13 cellular contexts compared by ENCODE assay signal in genomic region chr5:168836603-168837245, GRCh38.
DNase-seq lines count a peak whose midpoint lies in the region; ATAC-seq and TF ChIP-seq lines count a peak whose summit lies in the region.
"Had no signal": no experiment of that assay in that cellular context is flagged by ENCODE, and none has a peak within 500 bp of the region (broad histone marks: within the 10 kb centered on the region; RNA-seq: fewer than 3 reads in every experiment).

No MANE protein-coding gene starts in this region.

- CTCF ChIA-PET in activated naive CD4-positive, alpha-beta T cell treated with anti-CD3 and anti-CD28 coated beads for 36 hours (lab: Charles Lee): interaction anchor here (1.0 to 1.5 kb wide), 3 partner anchors 10 to 43 kb away, joined by 3 read pairs; no protein-coding TSS in a partner anchor

- no peak overlapping the region for H3K4me3 ChIP-seq in mucosa of descending colon

- no peak for ATAC-seq in mucosa of descending colon
- ATAC-seq: PC-3 had no signal

- intact Hi-C loops in activated naive CD4-positive, alpha-beta T cell treated with anti-CD3 and anti-CD28 coated beads for 36 hours (cut with micrococcal nuclease): loop anchor here (1.0 to 10.0 kb wide), 11 partner anchors 14 to 1736 kb away; partner anchors contain the start of gene PANK3
- intact Hi-C loops in activated T-helper 1 cell treated with anti-CD3 and anti-CD28 coated beads, Interleukin-12 subunit alpha, Interleukin-12 subunit beta, Interleukin-2, Interleukin-4 antibody, amounts not matched to agents 30 ng/mL and 10 ng/mL and 1 ng/mL, durations not matched to agents 14 hours and 24 hours and 36 hours (cut with micrococcal nuclease): loop anchor here (1.0 to 5.0 kb wide), 7 partner anchors 15 to 1496 kb away; partner anchors contain the start of gene SPDL1
- intact Hi-C loops in mucosa of descending colon (cut with DNase I, micrococcal nuclease): no loop called here

- no peak for TF ChIP-seq CTCF in mucosa of descending colon (IDR thresholded peaks at IDR 0.05)

- no peaks in the 10 kb centered on the region for H3K36me3 ChIP-seq in mucosa of descending colon (ENCODE audit: low read depth)

- H3K4me1 Mint-ChIP-seq in activated naive CD4-positive, alpha-beta T cell treated with anti-CD3 and anti-CD28 coated beads for 36 hours (ENCODE audit: low read depth): peaks cover 31% of the 10 kb centered on the region
- peaks cover 34% of the 10 kb centered on the region for H3K4me1 Mint-ChIP-seq in T-helper 2 cell treated with Interferon-gamma antibody and Interleukin-4, amounts not matched to agents 5 μg/mL and 100 μg/mL, for 36 hours (ENCODE audit: low read depth)
- H3K4me1 Mint-ChIP-seq in activated T-helper 1 cell treated with anti-CD3 and anti-CD28 coated beads, Interleukin-12 subunit alpha, Interleukin-12 subunit beta, Interleukin-2, Interleukin-4 antibody, amounts not matched to agents 30 ng/mL and 10 ng/mL and 1 ng/mL, durations not matched to agents 14 hours and 24 hours and 36 hours (ENCODE audit: low read depth): peaks cover 15% of the 10 kb centered on the region
- H3K4me1 Mint-ChIP-seq: B cell had no signal

- peak overlapping the region; percentile 46 for H3K4me3 Mint-ChIP-seq in activated naive CD4-positive, alpha-beta T cell treated with anti-CD3 and anti-CD28 coated beads for 36 hours
- peak overlapping the region; percentile 75 for H3K4me3 Mint-ChIP-seq in T-helper 2 cell treated with Interferon-gamma antibody and Interleukin-4, amounts not matched to agents 5 μg/mL and 100 μg/mL, for 36 hours
- H3K4me3 Mint-ChIP-seq in activated T-helper 1 cell treated with anti-CD3 and anti-CD28 coated beads, Interleukin-12 subunit alpha, Interleukin-12 subunit beta, Interleukin-2, Interleukin-4 antibody, amounts not matched to agents 30 ng/mL and 10 ng/mL and 1 ng/mL, durations not matched to agents 14 hours and 24 hours and 36 hours: peak overlapping the region; percentile 28
- H3K4me3 Mint-ChIP-seq: B cell; CD4-positive, alpha-beta T cell had no signal

- H3K27ac Mint-ChIP-seq in activated naive CD4-positive, alpha-beta T cell treated with anti-CD3 and anti-CD28 coated beads for 36 hours: peak overlapping the region; percentile 73
- peak overlapping the region; percentile 55 for H3K27ac Mint-ChIP-seq in T-helper 2 cell treated with Interferon-gamma antibody and Interleukin-4, amounts not matched to agents 5 μg/mL and 100 μg/mL, for 36 hours
- peak overlapping the region; percentile 23 for H3K27ac Mint-ChIP-seq in activated T-helper 1 cell treated with anti-CD3 and anti-CD28 coated beads, Interleukin-12 subunit alpha, Interleukin-12 subunit beta, Interleukin-2, Interleukin-4 antibody, amounts not matched to agents 30 ng/mL and 10 ng/mL and 1 ng/mL, durations not matched to agents 14 hours and 24 hours and 36 hours
- H3K27ac Mint-ChIP-seq: B cell; CD4-positive, alpha-beta T cell had no signal

- H3K9me3 Mint-ChIP-seq in activated naive CD4-positive, alpha-beta T cell treated with anti-CD3 and anti-CD28 coated beads for 36 hours: no peaks in the 10 kb centered on the region
- no peaks in the 10 kb centered on the region for H3K9me3 Mint-ChIP-seq in T-helper 2 cell treated with Interferon-gamma antibody and Interleukin-4, amounts not matched to agents 5 μg/mL and 100 μg/mL, for 36 hours
- no peaks in the 10 kb centered on the region for H3K9me3 Mint-ChIP-seq in activated T-helper 1 cell treated with anti-CD3 and anti-CD28 coated beads, Interleukin-12 subunit alpha, Interleukin-12 subunit beta, Interleukin-2, Interleukin-4 antibody, amounts not matched to agents 30 ng/mL and 10 ng/mL and 1 ng/mL, durations not matched to agents 14 hours and 24 hours and 36 hours
- H3K9me3 Mint-ChIP-seq: CD4-positive, alpha-beta T cell had no signal

- peaks cover 19% of the 10 kb centered on the region for H3K27me3 Mint-ChIP-seq in activated naive CD4-positive, alpha-beta T cell treated with anti-CD3 and anti-CD28 coated beads for 36 hours (ENCODE audit: low read depth)
- H3K27me3 Mint-ChIP-seq in T-helper 2 cell treated with Interferon-gamma antibody and Interleukin-4, amounts not matched to agents 5 μg/mL and 100 μg/mL, for 36 hours (ENCODE audit: low read depth): no peaks in the 10 kb centered on the region
- peaks cover 7% of the 10 kb centered on the region for H3K27me3 Mint-ChIP-seq in activated T-helper 1 cell treated with anti-CD3 and anti-CD28 coated beads, Interleukin-12 subunit alpha, Interleukin-12 subunit beta, Interleukin-2, Interleukin-4 antibody, amounts not matched to agents 30 ng/mL and 10 ng/mL and 1 ng/mL, durations not matched to agents 14 hours and 24 hours and 36 hours (ENCODE audit: insufficient read depth)
- H3K27me3 Mint-ChIP-seq: B cell; CD4-positive, alpha-beta T cell had no signal

- DNase-seq in activated naive CD4-positive, alpha-beta T cell treated with anti-CD3 and anti-CD28 coated beads for 36 hours: peak; percentile 53
- DNase-seq in activated naive CD4-positive, alpha-beta T cell (lab: John Stamatoyannopoulos, UW): no peak
- peak; percentile 57 for DNase-seq in T-helper 2 cell treated with Interferon-gamma antibody and Interleukin-4, amounts not matched to agents 5 μg/mL and 100 μg/mL, for 36 hours (ENCODE audit: low spot score)
- no peak for DNase-seq in activated T-helper 1 cell treated with anti-CD3 and anti-CD28 coated beads, Interleukin-12 subunit alpha, Interleukin-12 subunit beta, Interleukin-2, Interleukin-4 antibody, amounts not matched to agents 30 ng/mL and 10 ng/mL and 1 ng/mL, durations not matched to agents 14 hours and 24 hours and 36 hours (ENCODE audit: low spot score)
- DNase-seq in kidney glomerular epithelial cell (lab: John Stamatoyannopoulos, UW) (peak; percentile 3), mucosa of descending colon (no peak), NCI-H510A treated with DMSO at 0.1 percent for 48 hours (lab: John Stamatoyannopoulos, UW) (no peak)
- DNase-seq: CD4-positive, alpha-beta T cell; NCI-H1436 treated with DMSO at 0.1 percent for 48 hours; NCI-H2081; NCI-H774; PC-3 had no signal

- no peaks in the 10 kb centered on the region for H3K4me1 ChIP-seq in mucosa of descending colon (ENCODE audit: low read depth)

- H3K36me3 Mint-ChIP-seq in activated naive CD4-positive, alpha-beta T cell treated with anti-CD3 and anti-CD28 coated beads for 36 hours (ENCODE audit: low read depth): no peaks in the 10 kb centered on the region
- H3K36me3 Mint-ChIP-seq in T-helper 2 cell treated with Interferon-gamma antibody and Interleukin-4, amounts not matched to agents 5 μg/mL and 100 μg/mL, for 36 hours (ENCODE audit: low read depth): no peaks in the 10 kb centered on the region
- H3K36me3 Mint-ChIP-seq in activated T-helper 1 cell treated with anti-CD3 and anti-CD28 coated beads, Interleukin-12 subunit alpha, Interleukin-12 subunit beta, Interleukin-2, Interleukin-4 antibody, amounts not matched to agents 30 ng/mL and 10 ng/mL and 1 ng/mL, durations not matched to agents 14 hours and 24 hours and 36 hours (ENCODE audit: low read depth): peaks cover 2% of the 10 kb centered on the region

- H3K9me3 ChIP-seq in mucosa of descending colon: no peaks in the 10 kb centered on the region

Comparison
In these comparisons a context has a peak if more than half of its experiments do, and no peak if none do; other contexts are left out.
1. DNase-seq: peak in activated naive CD4-positive, alpha-beta T cell treated with anti-CD3 and anti-CD28 coated beads for 36 hours (single experiment), T-helper 2 cell treated with Interferon-gamma antibody and Interleukin-4, amounts not matched to agents 5 μg/mL and 100 μg/mL, for 36 hours (single experiment) and kidney glomerular epithelial cell (single experiment); none in activated naive CD4-positive, alpha-beta T cell (0 of 4), activated T-helper 1 cell treated with anti-CD3 and anti-CD28 coated beads, Interleukin-12 subunit alpha, Interleukin-12 subunit beta, Interleukin-2, Interleukin-4 antibody, amounts not matched to agents 30 ng/mL and 10 ng/mL and 1 ng/mL, durations not matched to agents 14 hours and 24 hours and 36 hours (single experiment), mucosa of descending colon (0 of 3) and NCI-H510A treated with DMSO at 0.1 percent for 48 hours (single experiment).
2. H3K27ac Mint-ChIP-seq: peak in every context shown above with its lines; median percentile 73 in activated naive CD4-positive, alpha-beta T cell treated with anti-CD3 and anti-CD28 coated beads for 36 hours; 55 in T-helper 2 cell treated with Interferon-gamma antibody and Interleukin-4, amounts not matched to agents 5 μg/mL and 100 μg/mL, for 36 hours; 23 in activated T-helper 1 cell treated with anti-CD3 and anti-CD28 coated beads, Interleukin-12 subunit alpha, Interleukin-12 subunit beta, Interleukin-2, Interleukin-4 antibody, amounts not matched to agents 30 ng/mL and 10 ng/mL and 1 ng/mL, durations not matched to agents 14 hours and 24 hours and 36 hours.
3. intact Hi-C loops: an anchor here in activated naive CD4-positive, alpha-beta T cell treated with anti-CD3 and anti-CD28 coated beads for 36 hours (1.0 to 10.0 kb wide) and activated T-helper 1 cell treated with anti-CD3 and anti-CD28 coated beads, Interleukin-12 subunit alpha, Interleukin-12 subunit beta, Interleukin-2, Interleukin-4 antibody, amounts not matched to agents 30 ng/mL and 10 ng/mL and 1 ng/mL, durations not matched to agents 14 hours and 24 hours and 36 hours (1.0 to 5.0 kb wide); none called in mucosa of descending colon.
4. Peak in every context shown above with its lines, with median percentiles within 50 percentile points of each other: H3K4me3 Mint-ChIP-seq.